In the genomic region with DNA sequence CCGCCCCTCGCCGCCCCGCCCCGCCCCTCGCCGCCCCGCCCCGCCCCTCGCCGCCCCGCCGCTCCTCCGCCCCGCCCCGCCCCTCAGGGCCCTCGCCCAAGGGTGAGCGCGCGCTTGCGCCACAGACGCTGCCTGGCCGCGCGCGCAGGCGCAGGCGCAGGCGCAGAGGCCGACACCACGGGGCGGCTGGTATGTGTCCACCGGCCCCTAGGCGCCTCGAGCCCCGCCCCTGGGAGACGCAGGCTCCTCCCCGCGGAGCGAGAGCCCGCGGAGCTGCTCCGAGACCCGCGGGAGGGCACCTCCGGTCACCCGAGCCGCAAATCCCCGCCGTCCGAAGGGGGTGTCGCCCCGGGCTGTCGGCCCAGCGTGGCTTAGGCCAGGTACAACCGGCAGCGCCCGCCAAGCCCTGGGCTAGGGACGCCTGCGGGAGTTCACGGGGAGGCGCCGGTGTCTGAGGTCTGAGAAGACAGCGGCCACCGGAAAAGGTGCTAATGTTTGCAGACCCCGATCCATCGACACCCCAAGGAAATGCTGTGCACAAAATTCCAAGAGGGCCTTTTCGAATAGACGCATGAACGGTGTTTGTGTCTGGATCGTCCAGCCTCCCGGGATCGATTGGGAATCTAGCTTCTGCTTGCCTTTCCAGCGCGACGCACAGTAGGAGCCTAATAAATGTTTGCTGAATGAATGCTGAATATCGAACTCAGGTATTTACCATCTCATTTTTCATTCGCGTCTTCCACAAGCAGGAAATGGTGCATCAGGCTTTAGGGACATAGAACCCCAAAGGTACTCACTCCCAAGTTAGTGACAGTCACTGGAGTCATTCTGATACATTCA, we compare ENCODE assay signal across 8 cellular contexts. TPM values are rescaled to one million over a fixed set of nuclear protein-coding genes. Genes with fewer than 3 reads are reported as not detected.
A peak's percentile ranks its signal among the peaks of the same experiment; 100 is the strongest.
DNase-seq lines count a peak whose midpoint lies in the region; ATAC-seq and TF ChIP-seq lines count a peak whose summit lies in the region.

No MANE protein-coding gene starts in this region.

- TF ChIP-seq CTCF in GM12864 (IDR thresholded peaks at IDR 0.05; ENCODE audit: low read depth, low read length, missing control alignments) = no peak
- no peak for TF ChIP-seq CTCF in psoas muscle (IDR thresholded peaks at IDR 0.05)

- 0 to 28% (median 1%) methylated on average over 28 to 67 of the region's 79 CpGs for WGBS in psoas muscle, 3 donors

- H3K4me1 ChIP-seq in psoas muscle = no peaks in the 10 kb centered on the region

- H3K27me3 ChIP-seq in psoas muscle (ENCODE audit: insufficient read depth in 3 of 3, low read length in 2 of 3) = peaks cover 0 to 5% (median 0%) of the 10 kb centered on the region in 3 donors

- DNase-seq in GM12864 (ENCODE audit: low read depth) = peak; percentile 45
- DNase-seq in NCI-H1105 (lab: John Stamatoyannopoulos, UW) = peak; percentile 95
- DNase-seq in T-helper 1 cell = peak; percentile 78 to 92 (median 80)
- peak; percentile 24 for DNase-seq in amniotic stem cell (lab: John Stamatoyannopoulos, UW)
- peak; percentile 94 for DNase-seq in left ventricle myocardium superior
- peak; percentile 88 to 95 for DNase-seq in psoas muscle
- DNase-seq in ureter (ENCODE audit: low spot score) = peak; percentile 87

- ATAC-seq in HG02642 (IDR thresholded peaks at IDR 0.05; ENCODE audit: poor library complexity, unreplicated experiment) = peak; percentile 88
- peak; percentile 96 for ATAC-seq in left ventricle myocardium superior
- peak; percentile 96 to 98 (median 96) for ATAC-seq in psoas muscle

- H3K27ac ChIP-seq in psoas muscle = peak overlapping the region; percentile 43

- H3K4me3 ChIP-seq in GM12864 (ENCODE audit: low read depth, low read length) (peak overlapping the region; percentile 61), psoas muscle (peak overlapping the region; percentile 66)

- peaks cover 0 to 7% of the 10 kb centered on the region in 2 donors for H3K36me3 ChIP-seq in psoas muscle (ENCODE audit: insufficient read depth in 1 of 2, low read depth in 1 of 2)

- no peaks in the 10 kb centered on the region for H3K9me3 ChIP-seq in psoas muscle

- intact Hi-C loops in left ventricle myocardium superior (cut with micrococcal nuclease) (no loop called here), psoas muscle (cut with DNase I) (no loop called here)

RNA-seq across cellular contexts. Expression of gene CCNQ, which starts 0.5 kb away (rescaled TPM):
- total RNA-seq in left ventricle myocardium superior (42.5 TPM), psoas muscle (10 to 100 TPM; 17.0 to 34.3 (median 20.6) TPM), ureter (15.0 TPM)
- polyA plus RNA-seq in psoas muscle = 10 to 100 TPM; 47.8 to 53.5 (median 48.6) TPM

RNA-seq across cellular contexts. Expression of gene DUSP9, which starts 47.6 kb away (rescaled TPM):
- 0.10 TPM for total RNA-seq in left ventricle myocardium superior
- not detected for total RNA-seq in psoas muscle
- polyA plus RNA-seq in psoas muscle = not detected
- total RNA-seq in ureter = 2.7 TPM

Comparison
In these comparisons a context has a peak if more than half of its experiments do, and no peak if none do; other contexts are left out.
1. Peak in every context shown above with its lines: DNase-seq, ATAC-seq, H3K4me3 ChIP-seq and H3K27ac ChIP-seq.
2. DNase-seq: peak in every context shown above with its lines; median percentile 95 in NCI-H1105; 94 in left ventricle myocardium superior; 92 in psoas muscle; 87 in ureter; 80 in T-helper 1 cell; 45 in GM12864; 24 in amniotic stem cell.